In the genomic region with DNA sequence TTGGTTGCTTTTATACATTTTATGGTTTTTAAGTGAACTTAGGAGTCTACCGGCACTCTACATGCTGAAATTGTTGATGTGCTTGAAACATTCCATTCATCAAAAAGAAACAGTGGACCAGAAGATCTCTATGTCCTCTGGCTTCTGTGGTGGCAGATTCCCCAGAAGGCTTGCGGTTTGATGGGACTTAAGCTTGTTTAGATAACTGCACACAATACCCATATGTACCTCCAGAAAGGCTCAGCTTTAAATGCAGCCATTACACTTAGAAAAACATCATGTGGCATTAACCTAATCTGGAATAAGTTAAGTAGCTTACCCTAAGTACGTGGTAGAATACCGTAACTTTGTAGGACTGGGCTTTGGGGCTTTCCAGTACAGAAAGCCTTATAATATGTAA, we compare ENCODE assay signal across 13 cellular contexts.
"Had no signal": no experiment of that assay in that cellular context is flagged by ENCODE, and none has a peak within 500 bp of the region (broad histone marks: within the 10 kb centered on the region; RNA-seq: fewer than 3 reads in every experiment).

No MANE protein-coding gene starts in this region.

- H3K9me3 ChIP-seq: gastroesophageal sphincter, ovary, right lobe of liver had no signal

- H3K36me3 ChIP-seq: gastroesophageal sphincter, left lung, neural progenitor cell, ovary, right lobe of liver had no signal

- ATAC-seq: gastroesophageal sphincter; left lung; right lobe of liver; stimulated activated naive CD8-positive, alpha-beta T cell treated with anti-CD3 and anti-CD28 coated beads, Interleukin-15, Interleukin-2, amounts not matched to agents 100 U/mL and 50 U/mL, for 24 hours had no signal

- H3K27me3 ChIP-seq: gastroesophageal sphincter, left lung, neural progenitor cell, ovary, right lobe of liver had no signal

- DNase-seq: activated CD4-positive, alpha-beta T cell treated with anti-CD3 and anti-CD28 coated beads for 1 hour; activated CD4-positive, alpha-beta T cell treated with anti-CD3 and anti-CD28 coated beads, Interleukin-2, amount 50 U/mL, for 4 hours; activated naive CD4-positive, alpha-beta T cell; activated T-cell treated with anti-CD3 and anti-CD28 coated beads for 4 hours; left lung; mammary epithelial cell; naive B cell; ovary; right lobe of liver; stimulated activated naive CD8-positive, alpha-beta T cell treated with anti-CD3 and anti-CD28 coated beads, Interleukin-15, Interleukin-2, amounts not matched to agents 100 U/mL and 50 U/mL, for 24 hours had no signal

- H3K4me1 ChIP-seq: neural progenitor cell, right lobe of liver had no signal

- H3K4me3 ChIP-seq: gastroesophageal sphincter, left lung, neural progenitor cell, ovary, right lobe of liver had no signal

- H3K4me2 ChIP-seq: neural progenitor cell had no signal

- H2AFZ ChIP-seq: neural progenitor cell had no signal

- H3K27ac ChIP-seq: epithelial cell of prostate, gastroesophageal sphincter, left lung, neural progenitor cell, ovary, right lobe of liver had no signal

- H3K9ac ChIP-seq: neural progenitor cell had no signal
